ENCODE assay signal across 8 cellular contexts in the genomic region with DNA sequence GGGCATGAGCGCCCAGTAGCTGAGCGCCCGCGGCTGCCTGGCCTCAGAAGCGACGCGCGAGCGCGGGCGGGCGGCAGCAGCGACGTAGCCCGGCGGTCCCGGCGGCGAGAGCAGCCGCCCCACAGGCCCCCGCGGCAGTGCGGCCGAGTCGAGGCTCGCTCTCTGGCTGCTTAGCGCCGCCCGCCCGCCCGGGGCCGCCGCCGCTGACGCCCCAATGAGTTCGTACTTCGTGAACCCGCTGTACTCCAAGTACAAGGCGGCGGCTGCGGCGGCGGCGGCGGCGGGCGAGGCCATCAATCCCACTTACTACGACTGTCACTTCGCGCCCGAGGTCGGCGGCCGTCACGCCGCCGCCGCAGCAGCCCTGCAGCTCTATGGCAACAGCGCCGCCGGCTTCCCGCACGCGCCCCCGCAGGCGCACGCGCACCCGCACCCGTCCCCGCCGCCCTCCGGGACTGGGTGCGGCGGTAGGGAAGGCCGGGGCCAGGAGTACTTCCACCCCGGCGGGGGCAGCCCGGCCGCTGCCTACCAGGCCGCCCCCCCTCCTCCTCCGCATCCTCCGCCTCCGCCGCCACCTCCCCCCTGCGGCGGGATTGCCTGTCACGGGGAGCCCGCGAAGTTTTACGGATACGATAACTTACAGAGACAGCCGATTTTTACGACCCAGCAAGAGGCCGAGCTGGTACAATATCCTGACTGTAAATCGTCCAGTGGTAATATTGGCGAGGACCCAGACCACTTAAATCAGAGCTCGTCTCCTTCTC.
DNase-seq lines count a peak whose midpoint lies in the region; ATAC-seq and TF ChIP-seq lines count a peak whose summit lies in the region.

No MANE protein-coding gene starts in this region.

- peak overlapping the region; percentile 100 for H3K4me3 Mint-ChIP-seq in nephron progenitor cell

- DNase-seq in EH (ENCODE audit: low read depth), result peak; percentile 43
- no peak for DNase-seq in NT2/D1 (ENCODE audit: low read depth, low spot score)
- DNase-seq in effector memory CD4-positive, alpha-beta T cell, result no peak
- DNase-seq in nephron progenitor cell, result peak; percentile 89
- DNase-seq in OCI-M1 (lab: John Stamatoyannopoulos, UW), result no peak

- TF ChIP-seq CTCF in nephron progenitor cell (IDR thresholded peaks at IDR 0.05), result no peak

- peaks cover 6% of the 10 kb centered on the region for H3K27me3 Mint-ChIP-seq in nephron progenitor cell (ENCODE audit: low read depth, poor library complexity)

- H3K4me3 ChIP-seq in NT2/D1 (ENCODE audit: insufficient read length, low read depth), result peak overlapping the region; percentile 39
- peak overlapping the region; percentile 32 for H3K4me3 ChIP-seq in effector memory CD4-positive, alpha-beta T cell (ENCODE audit: insufficient read depth, low read depth, low read length, poor library complexity, severe bottlenecking)

- no peak overlapping the region for H3K27ac ChIP-seq in effector memory CD4-positive, alpha-beta T cell (ENCODE audit: insufficient read depth, low read length, poor library complexity, severe bottlenecking)

- peak overlapping the region; percentile 100 for H3K27ac Mint-ChIP-seq in nephron progenitor cell

- H3K36me3 ChIP-seq in NT2/D1 (ENCODE audit: insufficient read depth, insufficient read length, low read length), result no peaks in the 10 kb centered on the region
- no peaks in the 10 kb centered on the region for H3K36me3 ChIP-seq in effector memory CD4-positive, alpha-beta T cell (ENCODE audit: control insufficient read depth, insufficient read depth, low read length)

- H3K9ac ChIP-seq in NT2/D1 (ENCODE audit: insufficient read length, low read depth), result peak overlapping the region; percentile 32

- H3K27me3 ChIP-seq in NT2/D1 (ENCODE audit: insufficient read depth, insufficient read length), result peaks cover 99% of the 10 kb centered on the region
- peaks cover 89% of the 10 kb centered on the region for H3K27me3 ChIP-seq in effector memory CD4-positive, alpha-beta T cell (replicated peaks; ENCODE audit: control insufficient read depth, insufficient read depth, low read length, poor library complexity, severe bottlenecking)

- no peaks in the 10 kb centered on the region for H3K9me3 ChIP-seq in NT2/D1 (ENCODE audit: insufficient read depth, low read length)
- H3K9me3 ChIP-seq in effector memory CD4-positive, alpha-beta T cell (ENCODE audit: control insufficient read depth, low read length), result no peaks in the 10 kb centered on the region

- H3K4me1 Mint-ChIP-seq in nephron progenitor cell, result peaks cover 63% of the 10 kb centered on the region

- no peaks in the 10 kb centered on the region for H3K9me3 Mint-ChIP-seq in nephron progenitor cell

- H3K36me3 Mint-ChIP-seq in nephron progenitor cell (ENCODE audit: low read depth), result peaks cover 9% of the 10 kb centered on the region

- H3K4me1 ChIP-seq in NT2/D1 (ENCODE audit: insufficient read depth, insufficient read length), result peaks cover 9% of the 10 kb centered on the region
- peaks cover 19% of the 10 kb centered on the region for H3K4me1 ChIP-seq in effector memory CD4-positive, alpha-beta T cell (ENCODE audit: control insufficient read depth, insufficient read depth, low read length, poor library complexity, severe bottlenecking)

- ATAC-seq in GM21529 (IDR thresholded peaks at IDR 0.05; ENCODE audit: unreplicated experiment) (no peak), HG03025 (IDR thresholded peaks at IDR 0.05; ENCODE audit: low FRiP score, unreplicated experiment) (no peak), GM18858 (IDR thresholded peaks at IDR 0.05; ENCODE audit: unreplicated experiment) (no peak)

Comparison
In these comparisons a context has a peak if more than half of its experiments do, and no peak if none do; other contexts are left out.
1. DNase-seq: peak in EH (single experiment) and nephron progenitor cell (single experiment); none in NT2/D1 (single experiment), effector memory CD4-positive, alpha-beta T cell (0 of 3) and OCI-M1 (single experiment).